Comparison of ENCODE assay signal across 8 cellular contexts in the genomic region with DNA sequence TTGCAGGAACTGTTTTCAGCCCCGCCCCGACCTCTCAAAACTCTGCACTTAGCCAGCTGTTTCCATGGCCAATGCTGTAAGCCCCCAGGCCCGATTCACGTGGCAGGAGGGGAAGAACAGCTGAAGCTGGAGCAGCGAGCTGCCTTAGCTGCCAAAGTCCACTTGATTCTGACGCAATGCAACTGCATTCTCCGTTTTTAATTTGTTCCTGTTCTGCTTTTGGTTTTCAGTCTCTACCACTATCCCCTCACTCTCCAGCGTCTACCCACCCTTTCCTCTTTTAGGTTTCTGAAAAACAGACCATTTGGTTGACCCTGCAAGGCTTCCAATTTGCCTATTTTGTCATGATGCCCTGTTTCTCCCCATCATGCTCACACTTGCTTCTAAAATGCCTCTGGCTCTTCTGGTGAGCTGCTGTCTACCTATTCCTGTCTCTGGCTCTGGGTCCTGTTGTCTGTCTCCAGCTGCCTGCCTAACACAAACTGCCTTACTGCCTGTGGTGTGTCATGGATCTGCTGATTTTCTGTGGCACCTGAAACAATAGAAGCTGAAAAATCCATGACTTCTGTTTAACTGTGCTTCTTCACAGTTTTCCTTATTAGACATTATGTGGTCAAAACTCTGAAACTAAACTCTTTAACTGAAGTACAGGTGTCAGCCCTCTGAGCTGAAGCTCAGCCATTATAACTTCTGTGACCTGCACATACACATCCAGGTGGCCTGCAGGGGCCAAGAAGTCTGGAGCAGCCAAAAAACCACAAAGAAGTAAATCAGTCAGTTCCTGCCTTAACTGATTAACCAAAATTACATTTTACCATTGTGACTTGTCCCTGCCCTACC.
DNase-seq lines count a peak whose midpoint lies in the region; ATAC-seq and TF ChIP-seq lines count a peak whose summit lies in the region.

No MANE protein-coding gene starts in this region.

- DNase-seq in BE2C (peak; percentile 27), globus pallidus (ENCODE audit: low spot score) (peak; percentile 13), upper lobe of right lung (peak; percentile 70), COLO668 (lab: John Stamatoyannopoulos, UW; ENCODE audit: unreplicated experiment) (no peak), brain microvascular endothelial cell (no peak), amniotic stem cell (lab: John Stamatoyannopoulos, UW) (no peak)

- H3K4me3 ChIP-seq in BE2C (ENCODE audit: low read depth, low read length) (peak overlapping the region; percentile 28; the same call in 1 of the 2 replicates), upper lobe of right lung (no peak overlapping the region), brain microvascular endothelial cell (ENCODE audit: low read depth, low read length) (no peak overlapping the region)

- H3K27me3 ChIP-seq in BE2C (no peaks in the 10 kb centered on the region), upper lobe of right lung (no peaks in the 10 kb centered on the region), brain microvascular endothelial cell (replicated peaks) (peaks cover 5% of the 10 kb centered on the region)

- TF ChIP-seq CTCF in BE2C (IDR thresholded peaks at IDR 0.05; ENCODE audit: low read depth, low read length) (no peak), upper lobe of right lung (IDR thresholded peaks at IDR 0.05) (no peak), brain microvascular endothelial cell (IDR thresholded peaks at IDR 0.05; ENCODE audit: low read depth, low read length, missing control alignments) (no peak)

- in situ Hi-C loops in brain microvascular endothelial cell (cut with HindIII; ENCODE audit: low pct_ligation_motif_present, low sequenced_read_pairs): no loop called here

- H3K9me3 ChIP-seq in BE2C: no peaks in the 10 kb centered on the region
- H3K9me3 ChIP-seq in upper lobe of right lung: no peaks in the 10 kb centered on the region

- H3K4me1 ChIP-seq in BE2C (no peaks in the 10 kb centered on the region), upper lobe of right lung (no peaks in the 10 kb centered on the region)

- H3K36me3 ChIP-seq in BE2C (no peaks in the 10 kb centered on the region), upper lobe of right lung (no peaks in the 10 kb centered on the region), brain microvascular endothelial cell (replicated peaks) (no peaks in the 10 kb centered on the region)

- intact Hi-C loops in upper lobe of right lung (cut with DNase I): no loop called here

- peak overlapping the region; percentile 58 for H3K27ac ChIP-seq in upper lobe of right lung
- H3K27ac ChIP-seq in brain microvascular endothelial cell: no peak overlapping the region

- ATAC-seq in GM19397 (IDR thresholded peaks at IDR 0.05; ENCODE audit: unreplicated experiment): peak; percentile 79
- ATAC-seq in HG03196 (IDR thresholded peaks at IDR 0.05; ENCODE audit: unreplicated experiment): peak; percentile 84
- ATAC-seq in upper lobe of right lung: peak; percentile 75

Comparison
In these comparisons a context has a peak if more than half of its experiments do, and no peak if none do; other contexts are left out.
1. DNase-seq: peak in BE2C (single experiment), globus pallidus (single experiment) and upper lobe of right lung (single experiment); none in COLO668 (single experiment), brain microvascular endothelial cell (single experiment) and amniotic stem cell (single experiment).
2. Peak in every context shown above with its lines, with median percentiles within 50 percentile points of each other: ATAC-seq.